8 cellular contexts compared by ENCODE assay signal in the genomic region with DNA sequence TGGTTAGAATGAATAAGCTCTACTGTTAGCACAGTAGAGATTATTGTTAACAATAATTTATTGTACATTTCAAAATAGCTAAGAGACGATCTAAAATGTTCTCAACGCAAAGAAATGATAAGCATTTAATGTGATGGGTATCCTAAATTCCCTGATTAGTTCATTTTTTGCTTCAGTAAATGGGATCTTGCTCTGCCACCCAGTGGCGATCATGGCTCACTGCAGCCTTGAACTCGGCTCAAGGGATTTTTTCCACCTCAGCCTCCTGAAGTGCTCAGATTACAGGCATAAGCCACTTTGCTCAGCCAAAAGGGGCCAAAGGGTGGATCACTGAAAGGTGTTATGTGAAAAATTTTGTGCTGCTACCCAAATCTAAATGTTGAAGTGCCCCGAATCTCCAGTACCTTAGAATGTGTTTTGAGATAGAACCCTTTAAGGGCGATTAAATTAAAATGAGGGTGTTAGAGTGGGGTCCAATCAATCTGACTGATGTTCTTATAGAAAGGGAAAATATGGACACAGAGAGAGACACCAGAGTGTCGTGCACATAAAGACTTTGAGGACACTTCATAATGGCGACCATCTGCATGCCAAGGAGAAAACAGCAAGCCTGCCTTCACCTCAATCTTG. TPM values are rescaled to one million over a fixed set of nuclear protein-coding genes. Genes with fewer than 3 reads are reported as not detected.
DNase-seq lines count a peak whose midpoint lies in the region; ATAC-seq and TF ChIP-seq lines count a peak whose summit lies in the region.

No MANE protein-coding gene starts in this region.

- H3K9me3 Mint-ChIP-seq in progenitor cell of endocrine pancreas (ENCODE audit: low read depth), result peaks cover 3% of the 10 kb centered on the region

- no peaks in the 10 kb centered on the region for H3K4me1 ChIP-seq in aorta (ENCODE audit: control insufficient read depth in 1 of 2, insufficient read depth in 2 of 2, low read length in 2 of 2)

- no peak overlapping the region for H3K27ac Mint-ChIP-seq in progenitor cell of endocrine pancreas

- 11 to 13% methylated on average over 8 of the region's 8 CpGs for WGBS in aorta, 2 donors

- H3K36me3 Mint-ChIP-seq in progenitor cell of endocrine pancreas (ENCODE audit: insufficient read depth), result no peaks in the 10 kb centered on the region

- H3K27me3 Mint-ChIP-seq in progenitor cell of endocrine pancreas, result no peaks in the 10 kb centered on the region

- H3K27ac ChIP-seq in aorta (ENCODE audit: low read depth in 1 of 2, low read length in 2 of 2), result no peak overlapping the region

- no peaks in the 10 kb centered on the region for H3K36me3 ChIP-seq in aorta (ENCODE audit: control insufficient read depth in 1 of 2, insufficient read depth in 2 of 2, low read length in 1 of 2)

- ATAC-seq in aorta (ENCODE audit: low FRiP score) (peak; percentile 78), HG02884 (IDR thresholded peaks at IDR 0.05; ENCODE audit: unreplicated experiment) (no peak)

- DNase-seq in CMK (ENCODE audit: low read depth), result peak; percentile 20
- peak; percentile 58 for DNase-seq in HS-27A (ENCODE audit: low read depth)
- DNase-seq in RKO (ENCODE audit: low spot score), result peak; percentile 69
- DNase-seq in activated effector memory CD4-positive, alpha-beta T cell treated with anti-CD3 and anti-CD28 coated beads, Interleukin-2, amount 50 U/mL, for 16 hours, result peak; percentile 85
- peak; percentile 21 for DNase-seq in germinal center (ENCODE audit: low spot score)
- DNase-seq in progenitor cell of endocrine pancreas (ENCODE audit: low spot score, unreplicated experiment), result peak; percentile 34
- DNase-seq in aorta, result peak in 1 of 2 donors; percentile 63

- no peak overlapping the region for H3K4me3 ChIP-seq in aorta (ENCODE audit: low read length in 2 of 2)

- peak; percentile 86 for TF ChIP-seq CTCF in progenitor cell of endocrine pancreas (IDR thresholded peaks at IDR 0.05; ENCODE audit: unreplicated experiment)

- intact Hi-C loops in aorta (cut with DNase I), result loop anchor here in 1 of 2 donors (2.0 kb wide), 1 partner anchor 99 kb away; the partner anchor contains the start of gene ZNF616

- H3K27me3 ChIP-seq in aorta (ENCODE audit: control insufficient read depth in 1 of 2, insufficient read depth in 2 of 2, low read length in 1 of 2), result no peaks in the 10 kb centered on the region

- H3K4me3 Mint-ChIP-seq in progenitor cell of endocrine pancreas (ENCODE audit: low read depth), result no peak overlapping the region

- H3K9me3 ChIP-seq in aorta (ENCODE audit: control insufficient read depth, low read length), result no peaks in the 10 kb centered on the region

- peaks cover 5% of the 10 kb centered on the region for H3K4me1 Mint-ChIP-seq in progenitor cell of endocrine pancreas (ENCODE audit: low read depth)

RNA-seq across cellular contexts. Expression of gene ZNF766, which starts 31.5 kb away (rescaled TPM):
- total RNA-seq in progenitor cell of endocrine pancreas (27.1 and 29.4 TPM in 2 replicates), aorta (10 to 100 TPM; 16.6 to 20.5 TPM)
- 10 to 100 TPM in 1 of 2 donors, 1 to 10 TPM in 1; 6.1 to 10.9 TPM for polyA plus RNA-seq in aorta

RNA-seq across cellular contexts. Expression of gene PPP2R1A, which starts 48.0 kb away (rescaled TPM):
- total RNA-seq in progenitor cell of endocrine pancreas (299 and 307 TPM in 2 replicates), aorta (100 to 1,000 TPM; 174 to 178 TPM)
- polyA plus RNA-seq in aorta, result 10 to 100 TPM; 50.2 to 92.2 TPM

RNA-seq across cellular contexts. Expression of gene ZNF480, which starts 59.1 kb away (rescaled TPM):
- total RNA-seq in progenitor cell of endocrine pancreas (25.7 and 27.2 TPM in 2 replicates), aorta (10 to 100 TPM in 1 of 2 donors, 1 to 10 TPM in 1; 10.0 to 15.7 TPM)
- 1 to 10 TPM; 5.4 to 6.0 TPM for polyA plus RNA-seq in aorta
